ENCODE assay signal across 8 cellular contexts in the genomic region with DNA sequence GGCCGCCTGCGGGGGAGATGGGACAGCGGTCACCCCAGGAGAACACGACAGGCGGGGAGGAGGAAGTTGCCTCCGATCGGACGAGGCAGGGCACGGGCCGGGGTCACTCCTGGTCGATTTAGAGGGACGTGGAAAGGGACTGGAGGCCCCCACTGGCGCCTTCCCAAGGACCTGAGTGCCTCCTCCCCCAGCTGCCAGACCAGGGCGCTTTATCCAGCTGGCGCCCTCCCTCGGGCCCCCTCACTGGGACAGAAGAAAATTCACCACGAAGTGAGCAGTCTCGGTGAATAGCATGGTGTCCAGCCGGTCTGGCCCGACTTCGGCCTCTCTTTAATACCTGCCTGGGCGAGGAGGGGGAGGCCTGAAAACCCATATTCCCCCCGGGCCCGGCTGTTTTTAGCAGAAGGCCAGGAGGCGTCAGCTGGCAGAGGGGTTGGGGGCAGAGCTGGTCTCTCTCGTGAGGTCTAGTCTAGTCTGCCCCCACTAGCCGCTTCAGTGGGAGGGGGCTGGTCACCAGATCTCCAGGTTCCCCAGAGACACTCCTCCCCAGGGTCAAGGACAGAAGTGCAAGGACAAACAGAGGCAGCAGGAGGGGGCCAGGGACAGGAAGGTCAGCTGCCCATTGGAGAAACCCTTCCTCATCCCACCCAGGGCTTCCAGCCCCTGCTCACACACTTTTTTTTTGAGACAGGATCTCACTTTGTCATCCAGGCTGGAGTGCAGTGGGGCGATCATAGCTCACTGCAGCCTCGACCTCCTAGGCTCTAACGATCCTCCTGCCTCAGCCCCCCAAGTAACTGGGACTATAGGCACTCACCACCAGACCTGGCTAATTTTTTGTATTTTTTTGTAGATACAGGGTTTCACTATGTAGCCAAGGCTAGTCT. TPM values are rescaled to one million over a fixed set of nuclear protein-coding genes. Genes with fewer than 3 reads are reported as not detected.
DNase-seq lines count a peak whose midpoint lies in the region; ATAC-seq lines count a peak whose summit lies in the region.

No MANE protein-coding gene starts in this region.

- no peaks in the 10 kb centered on the region for H3K9me3 Mint-ChIP-seq in activated naive CD4-positive, alpha-beta T cell treated with anti-CD3 and anti-CD28 coated beads, Interleukin-2, amount 50 U/mL, for 72 hours

- no peaks in the 10 kb centered on the region for H3K9me3 ChIP-seq in mucosa of stomach (ENCODE audit: control insufficient read depth, low read length)

- no peaks in the 10 kb centered on the region for H3K36me3 ChIP-seq in mucosa of stomach (ENCODE audit: control insufficient read depth, insufficient read depth, low read length)

- H3K27me3 ChIP-seq in mucosa of stomach (ENCODE audit: control insufficient read depth, insufficient read depth, low read length), result no peaks in the 10 kb centered on the region

- peak; percentile 25 for ATAC-seq in GM21529 (IDR thresholded peaks at IDR 0.05; ENCODE audit: unreplicated experiment)
- no peak for ATAC-seq in HG03442 (IDR thresholded peaks at IDR 0.05; ENCODE audit: unreplicated experiment)
- no peak for ATAC-seq in HG03457 (IDR thresholded peaks at IDR 0.05; ENCODE audit: unreplicated experiment)
- ATAC-seq in activated naive CD4-positive, alpha-beta T cell treated with anti-CD3 and anti-CD28 coated beads, Interleukin-2, amount 50 U/mL, for 72 hours, result no peak

- peak overlapping the region; percentile 65 for H3K27ac ChIP-seq in epithelial cell of prostate

- DNase-seq in C1 segment of cervical spinal cord (lab: John Stamatoyannopoulos, UW) (peak in 9 of 14 donors; percentile 33 to 88 (median 71)), SHP77 treated with DMSO at 0.1 percent for 48 hours (lab: John Stamatoyannopoulos, UW) (peak; percentile 39), epithelial cell of prostate (ENCODE audit: low read depth, low spot score) (no peak)
- no peak for DNase-seq in activated naive CD4-positive, alpha-beta T cell treated with anti-CD3 and anti-CD28 coated beads, Interleukin-2, amount 50 U/mL, for 72 hours (ENCODE audit: low spot score in 2 of 2)

- H3K36me3 Mint-ChIP-seq in activated naive CD4-positive, alpha-beta T cell treated with anti-CD3 and anti-CD28 coated beads, Interleukin-2, amount 50 U/mL, for 72 hours, result no peaks in the 10 kb centered on the region

- peak overlapping the region; percentile 23 for H3K4me3 ChIP-seq in mucosa of stomach (ENCODE audit: low read length)

- peaks cover 21% of the 10 kb centered on the region for H3K4me1 ChIP-seq in mucosa of stomach (ENCODE audit: control insufficient read depth, insufficient read depth, low read length)

- H3K27ac Mint-ChIP-seq in activated naive CD4-positive, alpha-beta T cell treated with anti-CD3 and anti-CD28 coated beads, Interleukin-2, amount 50 U/mL, for 72 hours, result no peak overlapping the region

- H3K9ac ChIP-seq in mucosa of stomach (ENCODE audit: low read length), result peak overlapping the region; percentile 79

RNA-seq across cellular contexts. Expression of a gene that starts 10.2 kb away (rescaled TPM):
- 1 to 10 TPM; 6.7 to 9.7 TPM for total RNA-seq in activated naive CD4-positive, alpha-beta T cell treated with anti-CD3 and anti-CD28 coated beads, Interleukin-2, amount 50 U/mL, for 72 hours

RNA-seq across cellular contexts. Expression of a gene that starts 10.2 kb away (rescaled TPM):
- total RNA-seq in activated naive CD4-positive, alpha-beta T cell treated with anti-CD3 and anti-CD28 coated beads, Interleukin-2, amount 50 U/mL, for 72 hours, result 1 to 10 TPM; 1.2 to 1.7 TPM

RNA-seq across cellular contexts. Expression of a gene that starts 16.1 kb away (rescaled TPM):
- total RNA-seq in activated naive CD4-positive, alpha-beta T cell treated with anti-CD3 and anti-CD28 coated beads, Interleukin-2, amount 50 U/mL, for 72 hours, result 10 to 100 TPM; 10.6 to 47.0 TPM

RNA-seq across cellular contexts. Expression of a gene that starts 42.1 kb away (rescaled TPM):
- 10 to 100 TPM; 41.8 to 53.0 TPM for total RNA-seq in activated naive CD4-positive, alpha-beta T cell treated with anti-CD3 and anti-CD28 coated beads, Interleukin-2, amount 50 U/mL, for 72 hours

Comparison
In these comparisons a context has a peak if more than half of its experiments do, and no peak if none do; other contexts are left out.
1. DNase-seq: peak in C1 segment of cervical spinal cord (9 of 14) and SHP77 treated with DMSO at 0.1 percent for 48 hours (single experiment); none in epithelial cell of prostate (single experiment) and activated naive CD4-positive, alpha-beta T cell treated with anti-CD3 and anti-CD28 coated beads, Interleukin-2, amount 50 U/mL, for 72 hours (0 of 2).